Comparison of ENCODE assay signal across 15 cellular contexts in genomic region chr4:84146300-84146942, GRCh38.
A peak's percentile ranks its signal among the peaks of the same experiment; 100 is the strongest.
DNase-seq lines count a peak whose midpoint lies in the region; ATAC-seq lines count a peak whose summit lies in the region.
"Had no signal": no experiment of that assay in that cellular context is flagged by ENCODE, and none has a peak within 500 bp of the region (broad histone marks: within the 10 kb centered on the region; RNA-seq: fewer than 3 reads in every experiment).

No MANE protein-coding gene starts in this region.

- no peak for DNase-seq in activated naive CD4-positive, alpha-beta T cell treated with anti-CD3 and anti-CD28 coated beads, Interleukin-2, amount 50 U/mL, for 72 hours (ENCODE audit: low spot score in 2 of 2)
- no peak for DNase-seq in activated CD8-positive, alpha-beta memory T cell treated with anti-CD3 and anti-CD28 coated beads for 24 hours
- DNase-seq in T-helper 2 cell treated with Interferon-gamma antibody and Interleukin-4, amounts not matched to agents 5 μg/mL and 100 μg/mL, for 36 hours (ENCODE audit: low spot score), result no peak
- DNase-seq: activated CD8-positive, alpha-beta memory T cell treated with anti-CD3 and anti-CD28 coated beads, Interleukin-2, amount 50 U/mL, for 4 hours; activated naive CD8-positive, alpha-beta T cell treated with anti-CD3 and anti-CD28 coated beads, Interleukin-2, amount 50 U/mL, for 24 hours; NCI-H2029 treated with DMSO at 0.1 percent for 48 hours; nucleus accumbens; substantia nigra had no signal

- H3K36me3 Mint-ChIP-seq in activated T-helper 17 cell treated with anti-CD3 and anti-CD28 coated beads, Interleukin-2, amount 50 U/mL, for 72 hours (ENCODE audit: low read depth), result no peaks in the 10 kb centered on the region
- no peaks in the 10 kb centered on the region for H3K36me3 Mint-ChIP-seq in activated naive CD4-positive, alpha-beta T cell treated with anti-CD3 and anti-CD28 coated beads, Interleukin-2, amount 50 U/mL, for 72 hours
- no peaks in the 10 kb centered on the region for H3K36me3 Mint-ChIP-seq in T-helper 2 cell treated with Interferon-gamma antibody and Interleukin-4, amounts not matched to agents 5 μg/mL and 100 μg/mL, for 36 hours (ENCODE audit: low read depth)
- H3K36me3 Mint-ChIP-seq: WTC11 had no signal

- H3K27ac Mint-ChIP-seq in activated T-helper 17 cell treated with anti-CD3 and anti-CD28 coated beads, Interleukin-2, amount 50 U/mL, for 72 hours, result peak overlapping the region; percentile 42
- H3K27ac Mint-ChIP-seq in activated naive CD4-positive, alpha-beta T cell treated with anti-CD3 and anti-CD28 coated beads, Interleukin-2, amount 50 U/mL, for 72 hours, result no peak overlapping the region
- no peak overlapping the region for H3K27ac Mint-ChIP-seq in T-helper 2 cell treated with Interferon-gamma antibody and Interleukin-4, amounts not matched to agents 5 μg/mL and 100 μg/mL, for 36 hours
- H3K27ac Mint-ChIP-seq: activated naive CD8-positive, alpha-beta T cell treated with anti-CD3 and anti-CD28 coated beads, Interleukin-2, amount 50 U/mL, for 24 hours; WTC11 had no signal

- no peaks in the 10 kb centered on the region for H3K27me3 Mint-ChIP-seq in activated T-helper 17 cell treated with anti-CD3 and anti-CD28 coated beads, Interleukin-2, amount 50 U/mL, for 72 hours
- H3K27me3 Mint-ChIP-seq in T-helper 2 cell treated with Interferon-gamma antibody and Interleukin-4, amounts not matched to agents 5 μg/mL and 100 μg/mL, for 36 hours (ENCODE audit: low read depth), result no peaks in the 10 kb centered on the region
- H3K27me3 Mint-ChIP-seq: activated naive CD8-positive, alpha-beta T cell treated with anti-CD3 and anti-CD28 coated beads, Interleukin-2, amount 50 U/mL, for 24 hours had no signal

- peaks cover 12% of the 10 kb centered on the region for H3K4me1 Mint-ChIP-seq in activated T-helper 17 cell treated with anti-CD3 and anti-CD28 coated beads, Interleukin-2, amount 50 U/mL, for 72 hours
- H3K4me1 Mint-ChIP-seq in T-helper 2 cell treated with Interferon-gamma antibody and Interleukin-4, amounts not matched to agents 5 μg/mL and 100 μg/mL, for 36 hours (ENCODE audit: low read depth), result peaks cover 4% of the 10 kb centered on the region
- H3K4me1 Mint-ChIP-seq: activated naive CD8-positive, alpha-beta T cell treated with anti-CD3 and anti-CD28 coated beads, Interleukin-2, amount 50 U/mL, for 24 hours; WTC11 had no signal

- H3K9me3 Mint-ChIP-seq in activated T-helper 17 cell treated with anti-CD3 and anti-CD28 coated beads, Interleukin-2, amount 50 U/mL, for 72 hours, result no peaks in the 10 kb centered on the region
- H3K9me3 Mint-ChIP-seq in activated naive CD4-positive, alpha-beta T cell treated with anti-CD3 and anti-CD28 coated beads, Interleukin-2, amount 50 U/mL, for 72 hours, result peaks cover 0 to 3% of the 10 kb centered on the region in 2 donors
- H3K9me3 Mint-ChIP-seq in T-helper 2 cell treated with Interferon-gamma antibody and Interleukin-4, amounts not matched to agents 5 μg/mL and 100 μg/mL, for 36 hours, result no peaks in the 10 kb centered on the region
- H3K9me3 Mint-ChIP-seq: activated naive CD8-positive, alpha-beta T cell treated with anti-CD3 and anti-CD28 coated beads, Interleukin-2, amount 50 U/mL, for 24 hours had no signal

- ATAC-seq in GM18517 (IDR thresholded peaks at IDR 0.05; ENCODE audit: unreplicated experiment) (peak; percentile 75), GM21447 (IDR thresholded peaks at IDR 0.05; ENCODE audit: unreplicated experiment) (peak; percentile 68), HG03175 (IDR thresholded peaks at IDR 0.05; ENCODE audit: unreplicated experiment) (peak; percentile 54), HG03469 (IDR thresholded peaks at IDR 0.05; ENCODE audit: unreplicated experiment) (no peak)
- ATAC-seq in activated T-helper 17 cell treated with anti-CD3 and anti-CD28 coated beads, Interleukin-2, amount 50 U/mL, for 72 hours (replicated peaks), result peak; percentile 9
- ATAC-seq in activated naive CD4-positive, alpha-beta T cell treated with anti-CD3 and anti-CD28 coated beads, Interleukin-2, amount 50 U/mL, for 72 hours, result no peak
- ATAC-seq: activated naive CD8-positive, alpha-beta T cell treated with anti-CD3 and anti-CD28 coated beads, Interleukin-2, amount 50 U/mL, for 24 hours; K562; WTC11 had no signal

- peak overlapping the region; percentile 46 for H3K4me3 Mint-ChIP-seq in activated T-helper 17 cell treated with anti-CD3 and anti-CD28 coated beads, Interleukin-2, amount 50 U/mL, for 72 hours
- H3K4me3 Mint-ChIP-seq in T-helper 2 cell treated with Interferon-gamma antibody and Interleukin-4, amounts not matched to agents 5 μg/mL and 100 μg/mL, for 36 hours, result no peak overlapping the region
- H3K4me3 Mint-ChIP-seq: activated naive CD8-positive, alpha-beta T cell treated with anti-CD3 and anti-CD28 coated beads, Interleukin-2, amount 50 U/mL, for 24 hours; WTC11 had no signal

Comparison
In these comparisons a context has a peak if more than half of its experiments do, and no peak if none do; other contexts are left out.
1. ATAC-seq: peak in GM18517 (single experiment), GM21447 (single experiment), HG03175 (single experiment) and activated T-helper 17 cell treated with anti-CD3 and anti-CD28 coated beads, Interleukin-2, amount 50 U/mL, for 72 hours (single experiment); none in HG03469 (single experiment) and activated naive CD4-positive, alpha-beta T cell treated with anti-CD3 and anti-CD28 coated beads, Interleukin-2, amount 50 U/mL, for 72 hours (0 of 2).